Comparison of ENCODE assay signal across 28 cellular contexts in genomic region chr13:80718970-80719369, GRCh38.
"Had no signal": no experiment of that assay in that cellular context is flagged by ENCODE, and none has a peak within 500 bp of the region (broad histone marks: within the 10 kb centered on the region; RNA-seq: fewer than 3 reads in every experiment).

No MANE protein-coding gene starts in this region.

- FAIRE-seq: colon, endometrium, endothelial cell of umbilical vein, frontal cortex had no signal

- H3K4me1 ChIP-seq: colonic mucosa, esophagus muscularis mucosa, esophagus squamous epithelium, foreskin keratinocyte, gastrocnemius medialis, gastroesophageal sphincter had no signal

- DNase-seq: colonic mucosa; cortex of kidney; dermis blood vessel endothelial cell; dorsolateral prefrontal cortex; effector CD4-positive, alpha-beta T cell; effector CD8-positive, alpha-beta T cell; effector memory CD4-positive, alpha-beta T cell; effector memory CD8-positive, alpha-beta T cell; endodermal cell; erythroblast; esophagus squamous epithelium; foreskin fibroblast; foreskin keratinocyte; foreskin melanocyte; gastrocnemius medialis; glutamatergic neuron; head of caudate nucleus; heart left ventricle; heart right ventricle had no signal

- H3K27me3 ChIP-seq: colonic mucosa, dorsolateral prefrontal cortex, esophagus muscularis mucosa, esophagus squamous epithelium, foreskin keratinocyte, gastrocnemius medialis, gastroesophageal sphincter, heart left ventricle, heart right ventricle had no signal

- ATAC-seq: effector memory CD8-positive, alpha-beta T cell; esophagus mucosa; foreskin keratinocyte; gastrocnemius medialis; gastroesophageal sphincter; heart left ventricle; heart right ventricle had no signal

- H3K4me3 ChIP-seq: colonic mucosa, coronary artery, dorsolateral prefrontal cortex, esophagus muscularis mucosa, esophagus squamous epithelium, gastrocnemius medialis, gastroesophageal sphincter, heart left ventricle, heart right ventricle had no signal

- H3K27ac ChIP-seq: colonic mucosa, coronary artery, dorsolateral prefrontal cortex, epithelial cell of prostate, esophagus muscularis mucosa, esophagus squamous epithelium, foreskin keratinocyte, gastrocnemius medialis, gastroesophageal sphincter, heart left ventricle, heart right ventricle had no signal

- H3K9me3 ChIP-seq: colonic mucosa, esophagus muscularis mucosa, esophagus squamous epithelium, gastrocnemius medialis, gastroesophageal sphincter, heart left ventricle had no signal

- H3K36me3 ChIP-seq: colonic mucosa, esophagus muscularis mucosa, esophagus squamous epithelium, gastrocnemius medialis, gastroesophageal sphincter, heart left ventricle, heart right ventricle had no signal
